In the genomic region with DNA sequence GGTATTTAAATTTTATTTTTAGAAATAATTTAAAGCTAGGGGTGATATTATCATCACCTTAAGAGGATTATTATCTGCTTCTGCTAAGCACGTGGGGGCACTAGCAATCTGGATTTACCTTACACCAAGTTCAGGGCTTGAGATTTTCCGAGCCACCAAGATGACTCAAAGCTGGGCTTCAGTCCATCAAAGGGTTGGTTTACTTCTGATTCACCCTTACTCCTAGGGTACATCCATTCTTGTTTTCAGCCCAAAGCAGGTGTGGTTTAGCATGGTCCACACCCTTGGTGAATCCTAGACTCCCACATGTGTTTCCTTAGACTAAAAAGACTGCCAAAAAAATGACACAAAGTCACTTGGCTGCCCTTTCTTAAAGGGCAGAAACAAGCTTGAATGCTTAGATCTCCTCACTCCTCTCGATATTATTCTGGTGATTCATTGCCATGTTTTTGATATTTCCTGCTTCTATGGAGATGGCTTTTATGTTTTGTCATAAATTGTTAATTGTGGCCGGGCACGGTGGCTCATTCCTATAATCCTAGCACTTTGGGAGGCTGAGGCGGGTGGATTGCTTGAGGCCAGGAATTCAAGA, we compare ENCODE assay signal across 16 cellular contexts. TPM values are rescaled to one million over a fixed set of nuclear protein-coding genes. Genes with fewer than 3 reads are reported as not detected.
A peak's percentile ranks its signal among the peaks of the same experiment; 100 is the strongest.
DNase-seq lines count a peak whose midpoint lies in the region; ATAC-seq and TF ChIP-seq lines count a peak whose summit lies in the region.
"Had no signal": no experiment of that assay in that cellular context is flagged by ENCODE, and none has a peak within 500 bp of the region (broad histone marks: within the 10 kb centered on the region; RNA-seq: fewer than 3 reads in every experiment).

No MANE protein-coding gene starts in this region.

- H3K27ac Mint-ChIP-seq in CD4-positive, alpha-beta T cell, result no peak overlapping the region
- H3K27ac Mint-ChIP-seq: activated CD4-positive, alpha-beta T cell treated with anti-CD3 and anti-CD28 coated beads, Interleukin-2, amount 10 ng/mL, durations not matched to agents 7 days and 5 days had no signal

- H3K36me3 Mint-ChIP-seq in CD4-positive, alpha-beta T cell (ENCODE audit: low read depth), result no peaks in the 10 kb centered on the region

- peaks cover 14% of the 10 kb centered on the region for H3K27me3 Mint-ChIP-seq in CD4-positive, alpha-beta T cell

- POLR2A ChIA-PET in CD4-positive, alpha-beta T cell (lab: Charles Lee), result no interaction called here

- no peaks in the 10 kb centered on the region for H3K36me3 ChIP-seq in gastrocnemius medialis
- H3K36me3 ChIP-seq: right atrium auricular region, thyroid gland had no signal

- TF ChIP-seq CTCF in gastrocnemius medialis (IDR thresholded peaks at IDR 0.05 in 4 of 5, conservative IDR thresholded peaks at IDR 0.05 in 1 of 5), result no peak
- TF ChIP-seq CTCF in CD4-positive, alpha-beta T cell (IDR thresholded peaks at IDR 0.05), result no peak

- H3K4me3 ChIP-seq in gastrocnemius medialis, result no peak overlapping the region
- H3K4me3 ChIP-seq: right atrium auricular region, SK-N-MC, thyroid gland had no signal

- no peaks in the 10 kb centered on the region for H3K27me3 ChIP-seq in gastrocnemius medialis
- H3K27me3 ChIP-seq in CD4-positive, alpha-beta T cell (ENCODE audit: control insufficient read depth, insufficient read depth, low read length), result no peaks in the 10 kb centered on the region
- H3K27me3 ChIP-seq: right atrium auricular region, thyroid gland had no signal

- peak overlapping the region in 3 of 4 donors; percentile 37 to 68 (median 48) for H3K27ac ChIP-seq in gastrocnemius medialis
- H3K27ac ChIP-seq in CD4-positive, alpha-beta T cell (ENCODE audit: low read depth, low read length), result no peak overlapping the region
- H3K27ac ChIP-seq: 22Rv1, right atrium auricular region, SK-N-MC, thyroid gland had no signal

- H3K4me1 ChIP-seq in gastrocnemius medialis, result no peaks in the 10 kb centered on the region
- H3K4me1 ChIP-seq: right atrium auricular region, thyroid gland had no signal

- CTCF ChIA-PET in CD4-positive, alpha-beta T cell (lab: Charles Lee), result no interaction called here

- TF ChIP-seq POLR2A in gastrocnemius medialis (IDR thresholded peaks at IDR 0.05), result no peak

- H3K9me3 ChIP-seq in gastrocnemius medialis, result no peaks in the 10 kb centered on the region
- no peaks in the 10 kb centered on the region for H3K9me3 ChIP-seq in CD4-positive, alpha-beta T cell (ENCODE audit: control insufficient read depth, low read length)
- H3K9me3 ChIP-seq: thyroid gland had no signal

- ATAC-seq in esophagus mucosa, result peak; percentile 100
- ATAC-seq in gastrocnemius medialis, result peak; percentile 100
- ATAC-seq in GM19351 (IDR thresholded peaks at IDR 0.05; ENCODE audit: unreplicated experiment), result no peak
- ATAC-seq in CD4-positive, alpha-beta T cell (ENCODE audit: poor library complexity), result no peak

- peak; percentile 37 for DNase-seq in NCI-H82 (lab: John Stamatoyannopoulos, UW)
- DNase-seq in NCI-H82 treated with DMSO at 0.1 percent for 48 hours (lab: John Stamatoyannopoulos, UW; ENCODE audit: unreplicated experiment), result no peak
- peak; percentile 100 for DNase-seq in RPMI7951 (ENCODE audit: low read depth)
- DNase-seq in gastrocnemius medialis, result peak; percentile 52 to 75
- DNase-seq in CD4-positive, alpha-beta T cell, result no peak
- no peak for DNase-seq in hippocampal formation (lab: John Stamatoyannopoulos, UW)
- DNase-seq: activated CD4-positive, alpha-beta T cell treated with anti-CD3 and anti-CD28 coated beads, Interleukin-2, amount 10 ng/mL, durations not matched to agents 7 days and 5 days; DMS53; NCI-H1105; NCI-H524 treated with DMSO at 0.1 percent for 48 hours; thyroid gland had no signal

- peaks cover 9% of the 10 kb centered on the region for H3K4me1 Mint-ChIP-seq in CD4-positive, alpha-beta T cell (ENCODE audit: low read depth)

- in situ Hi-C loops in gastrocnemius medialis (cut with MboI; ENCODE audit: low sequenced_read_pairs in 4 of 4), result no loop called here

- no peak overlapping the region for H3K4me3 Mint-ChIP-seq in CD4-positive, alpha-beta T cell
- H3K4me3 Mint-ChIP-seq: activated CD4-positive, alpha-beta T cell treated with anti-CD3 and anti-CD28 coated beads, Interleukin-2, amount 10 ng/mL, durations not matched to agents 7 days and 5 days had no signal

- peaks cover 4% of the 10 kb centered on the region for H3K9me3 Mint-ChIP-seq in CD4-positive, alpha-beta T cell

- intact Hi-C loops in gastrocnemius medialis (cut with DNase I; ENCODE audit: low total_unique reads), result loop anchor here (1.0 kb wide), 1 partner anchor 141 kb away; no protein-coding TSS in a partner anchor
- intact Hi-C loops in CD4-positive, alpha-beta T cell (cut with DNase I, micrococcal nuclease), result no loop called here

RNA-seq across cellular contexts. Expression of gene PRSS38, which starts 9.8 kb away (rescaled TPM):
- total RNA-seq in RPMI7951 (2014; rRNA removed; shearing (Covaris generic)), result 0.20 TPM in 1 of 2 replicates, not detected in the other
- total RNA-seq in esophagus mucosa (not detected), gastrocnemius medialis (not detected)
- not detected for total RNA-seq in CD4-positive, alpha-beta T cell
- total RNA-seq: activated CD4-positive, alpha-beta T cell treated with anti-CD3 and anti-CD28 coated beads, Interleukin-2, amount 10 ng/mL, durations not matched to agents 7 days and 5 days; right atrium auricular region; thyroid gland had no signal

Comparison
In these comparisons a context has a peak if more than half of its experiments do, and no peak if none do; other contexts are left out.
1. DNase-seq: peak in NCI-H82 (single experiment), RPMI7951 (single experiment) and gastrocnemius medialis (2 of 2); none in NCI-H82 treated with DMSO at 0.1 percent for 48 hours (single experiment), CD4-positive, alpha-beta T cell (0 of 10) and hippocampal formation (0 of 2).
2. ATAC-seq: peak in esophagus mucosa (single experiment) and gastrocnemius medialis (2 of 2); none in GM19351 (single experiment) and CD4-positive, alpha-beta T cell (single experiment).